ENCODE assay signal across 1 cellular context in the genomic region with DNA sequence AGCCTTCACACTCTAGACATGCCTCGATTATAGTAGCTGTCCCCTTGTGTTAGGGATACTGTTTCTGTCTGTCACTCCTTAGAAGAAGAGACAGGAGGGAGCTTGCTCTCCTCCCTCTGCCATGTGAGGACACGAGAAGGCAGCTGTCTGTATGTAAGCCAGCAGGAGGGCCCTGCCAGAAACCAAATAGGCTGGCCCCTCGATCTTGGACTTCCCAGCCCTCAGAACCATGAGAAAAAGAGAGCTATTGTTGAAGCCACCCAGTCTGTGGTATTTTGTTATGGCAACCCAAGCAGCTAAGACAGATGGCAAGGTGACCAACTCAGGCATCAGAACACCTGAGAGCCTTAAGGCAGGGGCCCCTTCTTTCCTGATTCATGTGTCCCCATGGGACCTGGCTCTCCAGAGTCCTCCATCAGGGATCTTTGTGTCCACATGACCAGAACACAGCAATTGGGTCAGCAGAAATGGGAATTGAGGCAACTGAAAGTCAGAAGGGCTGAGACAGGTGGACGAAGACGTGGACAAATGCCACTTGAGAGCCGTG.
TF ChIP-seq lines count a peak whose summit lies in the region.

No MANE protein-coding gene starts in this region.

TF ChIP-seq in IMR-90, 13 proteins besides CTCF, POLR2A, EP300 and RAD21 (continued from another document):
- no peak for TF ChIP-seq MXI1 (IDR thresholded peaks at IDR 0.05; ENCODE audit: borderline replicate concordance, low read depth, low read length)
- TF ChIP-seq MAZ (IDR thresholded peaks at IDR 0.05; ENCODE audit: borderline replicate concordance, low read depth, low read length): no peak
- TF ChIP-seq MAFK (IDR thresholded peaks at IDR 0.05; ENCODE audit: low read depth, low read length): no peak
- no peak for TF ChIP-seq CEBPB (IDR thresholded peaks at IDR 0.05; ENCODE audit: low read depth, low read length)
- TF ChIP-seq FOS (IDR thresholded peaks at IDR 0.05; ENCODE audit: low read depth, low read length): no peak
